In the genomic region with DNA sequence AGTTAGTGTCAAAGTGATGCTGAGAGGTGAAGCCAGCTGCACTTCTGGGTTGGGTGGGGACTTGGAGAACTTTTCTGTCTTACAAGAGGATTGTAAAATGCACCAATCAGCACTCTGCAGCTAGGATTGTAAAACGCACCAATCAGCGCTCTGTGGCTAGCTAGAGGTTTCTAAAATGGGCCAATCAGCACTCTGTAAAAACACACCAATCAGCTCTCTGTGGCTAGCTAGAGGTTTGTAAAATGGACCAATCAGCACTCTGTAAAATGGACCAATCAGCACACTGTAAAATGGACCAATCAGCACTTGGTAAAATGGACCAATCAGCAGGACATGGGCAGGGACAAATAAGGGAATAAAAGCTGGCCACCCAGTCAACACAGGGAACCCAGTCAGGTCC, we compare ENCODE assay signal across 6 cellular contexts. TPM values are rescaled to one million over a fixed set of nuclear protein-coding genes. Genes with fewer than 3 reads are reported as not detected.
"Had no signal": no experiment of that assay in that cellular context is flagged by ENCODE, and none has a peak within 500 bp of the region (broad histone marks: within the 10 kb centered on the region; RNA-seq: fewer than 3 reads in every experiment).

No MANE protein-coding gene starts in this region.

RNA-seq across cellular contexts. Expression of a gene that starts 1.2 kb away (rescaled TPM):
- total RNA-seq: lung microvascular endothelial cell; naive thymus-derived CD8-positive, alpha-beta T cell; neural crest cell; osteoblast; vagina had no signal
- polyA plus RNA-seq: hepatocyte; naive thymus-derived CD8-positive, alpha-beta T cell had no signal
